ENCODE assay signal across 16 cellular contexts in genomic region chr3:9415485-9416138, GRCh38. TPM values are rescaled to one million over a fixed set of nuclear protein-coding genes. Genes with fewer than 3 reads are reported as not detected.
DNase-seq lines count a peak whose midpoint lies in the region; ATAC-seq and TF ChIP-seq lines count a peak whose summit lies in the region.
"Had no signal": no experiment of that assay in that cellular context is flagged by ENCODE, and none has a peak within 500 bp of the region (broad histone marks: within the 10 kb centered on the region; RNA-seq: fewer than 3 reads in every experiment).

No MANE protein-coding gene starts in this region.

- H3K4me3 ChIP-seq in Karpas-422 (ENCODE audit: low read length), result no peak overlapping the region
- H3K4me3 ChIP-seq: tibial nerve had no signal

- H4K20me1 ChIP-seq in Karpas-422 (ENCODE audit: insufficient read depth, low read depth, low read length), result peaks cover 38% of the 10 kb centered on the region

- ATAC-seq in left ventricle myocardium superior (peak; percentile 15), Right ventricle myocardium inferior (no peak), HG02571 (IDR thresholded peaks at IDR 0.05; ENCODE audit: unreplicated experiment) (no peak), HG02763 (IDR thresholded peaks at IDR 0.05; ENCODE audit: unreplicated experiment) (no peak)

- peaks cover 12% of the 10 kb centered on the region; the same call in 1 of the 2 replicates for H3K36me3 ChIP-seq in Karpas-422 (ENCODE audit: insufficient read depth, low read length)

- H3K4me1 ChIP-seq in Karpas-422 (ENCODE audit: low read length), result peaks cover 11% of the 10 kb centered on the region; the same call in 1 of the 2 replicates

- no peaks in the 10 kb centered on the region for H3K9me3 ChIP-seq in Karpas-422 (ENCODE audit: low read length)
- H3K9me3 ChIP-seq: tibial nerve had no signal

- no peak overlapping the region for H3K9ac ChIP-seq in Karpas-422 (ENCODE audit: low read length)

- no peaks in the 10 kb centered on the region for H3K27me3 ChIP-seq in Karpas-422 (ENCODE audit: low read length)
- H3K27me3 ChIP-seq: tibial nerve had no signal

- DNase-seq in left ventricle myocardium superior (no peak), Right ventricle myocardium inferior (ENCODE audit: missing footprints) (no peak), mesothelial cell of epicardium (ENCODE audit: low spot score in 2 of 2, unreplicated experiment in 2 of 2) (no peak), NCI-H1694 (lab: John Stamatoyannopoulos, UW) (no peak), Karpas-422 (no peak)
- DNase-seq: activated CD4-positive, alpha-beta T cell treated with anti-CD3 and anti-CD28 coated beads for 48 hours; DMS79; H7; hippocampal formation; NCI-H748 treated with DMSO at 0.1 percent for 48 hours; retina had no signal

- H3K4me1 Mint-ChIP-seq in activated naive CD8-positive, alpha-beta T cell (ENCODE audit: low read depth), result peaks cover 63% of the 10 kb centered on the region
- peaks cover 10% of the 10 kb centered on the region for H3K4me1 Mint-ChIP-seq in mesothelial cell of epicardium

- no peak overlapping the region for H3K4me2 ChIP-seq in Karpas-422 (ENCODE audit: low read depth, low read length, poor library complexity, severe bottlenecking)

- peaks cover 6% of the 10 kb centered on the region for H3K36me3 Mint-ChIP-seq in activated naive CD8-positive, alpha-beta T cell
- H3K36me3 Mint-ChIP-seq in mesothelial cell of epicardium, result peaks cover 10% of the 10 kb centered on the region

- H3K27ac Mint-ChIP-seq in activated naive CD8-positive, alpha-beta T cell, result peak overlapping the region; percentile 66
- peak overlapping the region; percentile 28 for H3K27ac Mint-ChIP-seq in mesothelial cell of epicardium

- H3K9me3 Mint-ChIP-seq in activated naive CD8-positive, alpha-beta T cell (ENCODE audit: low read depth), result no peaks in the 10 kb centered on the region
- peaks cover 3% of the 10 kb centered on the region for H3K9me3 Mint-ChIP-seq in mesothelial cell of epicardium
- H3K9me3 Mint-ChIP-seq: nephron had no signal

- no peaks in the 10 kb centered on the region for H3K9me2 ChIP-seq in Karpas-422 (replicated peaks; ENCODE audit: insufficient read depth, low read length)

- no peak overlapping the region for H3K4me3 Mint-ChIP-seq in activated naive CD8-positive, alpha-beta T cell
- no peak overlapping the region for H3K4me3 Mint-ChIP-seq in mesothelial cell of epicardium
- H3K4me3 Mint-ChIP-seq: nephron had no signal

- H3K27me3 Mint-ChIP-seq in activated naive CD8-positive, alpha-beta T cell, result no peaks in the 10 kb centered on the region
- H3K27me3 Mint-ChIP-seq in mesothelial cell of epicardium (ENCODE audit: low read depth), result no peaks in the 10 kb centered on the region

- peaks cover 99% of the 10 kb centered on the region for H3K79me2 ChIP-seq in Karpas-422 (ENCODE audit: low read length)

- intact Hi-C loops in left ventricle myocardium superior (cut with micrococcal nuclease) (no loop called here), Right ventricle myocardium inferior (cut with DNase I) (no loop called here)

- H3K27ac ChIP-seq in Karpas-422 (ENCODE audit: low read length), result no peak overlapping the region
- H3K27ac ChIP-seq: tibial nerve had no signal

- H2AFZ ChIP-seq in Karpas-422 (ENCODE audit: low read length), result no peak overlapping the region

- TF ChIP-seq CTCF in mesothelial cell of epicardium (IDR thresholded peaks at IDR 0.05; ENCODE audit: unreplicated experiment), result no peak

RNA-seq across cellular contexts. Expression of gene SETD5, which starts 18.2 kb away (rescaled TPM):
- total RNA-seq in left ventricle myocardium superior, result 60.2 TPM
- total RNA-seq in Right ventricle myocardium inferior, result 51.6 TPM
- total RNA-seq in mesothelial cell of epicardium, result 247 to 256 TPM (median 254 TPM) in 3 replicates
- total RNA-seq in Karpas-422 (2014; rRNA removed; shearing (Covaris generic); ENCODE audit: low replicate concordance), result 72.4 and 111 TPM in 2 replicates

RNA-seq across cellular contexts. Expression of gene THUMPD3, which starts 52.8 kb away (rescaled TPM):
- total RNA-seq in left ventricle myocardium superior, result 58.6 TPM
- 48.3 TPM for total RNA-seq in Right ventricle myocardium inferior
- 62.1 to 72.7 TPM (median 63.2 TPM) in 3 replicates for total RNA-seq in mesothelial cell of epicardium
- 28.2 and 50.4 TPM in 2 replicates for total RNA-seq in Karpas-422 (2014; rRNA removed; shearing (Covaris generic); ENCODE audit: low replicate concordance)
